In genomic region chr5:173187054-173187743, GRCh38 we compare ENCODE assay signal across 1 cellular context.
TF ChIP-seq lines count a peak whose summit lies in the region.

No MANE protein-coding gene starts in this region.

TF ChIP-seq in GM12878, 131 proteins besides CTCF, POLR2A, EP300 and RAD21:
- TF ChIP-seq FOXK2 (IDR thresholded peaks at IDR 0.05) (no peak), SMC3 (IDR thresholded peaks at IDR 0.05; ENCODE audit: borderline replicate concordance, low read length) (0 out of 2 replicates have a peak, but pooled peaks have one; percentile 4), BACH1 (IDR thresholded peaks at IDR 0.05; ENCODE audit: borderline replicate concordance) (no peak), JUND (IDR thresholded peaks at IDR 0.05; ENCODE audit: low read depth, low read length) (no peak), ETV6 (conservative IDR thresholded peaks at IDR 0.05 in 1 of 2, IDR thresholded peaks at IDR 0.05 in 1 of 2; ENCODE audit: borderline replicate concordance in 1 of 2, low read depth in 1 of 2) (no peak), PAX8 (IDR thresholded peaks at IDR 0.05) (no peak)
- TF ChIP-seq, protein P1, sequence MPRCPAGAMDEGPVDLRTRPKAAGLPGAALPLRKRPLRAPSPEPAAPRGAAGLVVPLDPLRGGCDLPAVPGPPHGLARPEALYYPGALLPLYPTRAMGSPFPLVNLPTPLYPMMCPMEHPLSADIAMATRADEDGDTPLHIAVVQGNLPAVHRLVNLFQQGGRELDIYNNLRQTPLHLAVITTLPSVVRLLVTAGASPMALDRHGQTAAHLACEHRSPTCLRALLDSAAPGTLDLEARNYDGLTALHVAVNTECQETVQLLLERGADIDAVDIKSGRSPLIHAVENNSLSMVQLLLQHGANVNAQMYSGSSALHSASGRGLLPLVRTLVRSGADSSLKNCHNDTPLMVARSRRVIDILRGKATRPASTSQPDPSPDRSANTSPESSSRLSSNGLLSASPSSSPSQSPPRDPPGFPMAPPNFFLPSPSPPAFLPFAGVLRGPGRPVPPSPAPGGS (IDR thresholded peaks at IDR 0.05; ENCODE audit: borderline replicate concordance, insufficient read depth, low read depth, low read length, poor library complexity, severe bottlenecking), result no peak
